14 cellular contexts compared by ENCODE assay signal in genomic region chr3:50608278-50608677, GRCh38. TPM values are rescaled to one million over a fixed set of nuclear protein-coding genes. Genes with fewer than 3 reads are reported as not detected.
DNase-seq lines count a peak whose midpoint lies in the region; ATAC-seq lines count a peak whose summit lies in the region.
"Had no signal": no experiment of that assay in that cellular context is flagged by ENCODE, and none has a peak within 500 bp of the region (broad histone marks: within the 10 kb centered on the region; RNA-seq: fewer than 3 reads in every experiment).

No MANE protein-coding gene starts in this region.

- peak overlapping the region; percentile 94 for H3K4me3 Mint-ChIP-seq in activated T-cell treated with anti-CD3 and anti-CD28 coated beads, Interleukin-2, amount 50 U/mL, for 4 hours
- H3K4me3 Mint-ChIP-seq in immature natural killer cell: peak overlapping the region; percentile 92 to 97 (median 94)
- peak overlapping the region; percentile 99 for H3K4me3 Mint-ChIP-seq in stimulated activated naive CD8-positive, alpha-beta T cell treated with anti-CD3 and anti-CD28 coated beads, Interleukin-15, Interleukin-2, amounts not matched to agents 100 ng/mL and 50 ng/mL, for 24 hours
- H3K4me3 Mint-ChIP-seq: nephron progenitor cell had no signal

- DNase-seq in activated T-cell treated with anti-CD3 and anti-CD28 coated beads, Interleukin-2, amount 50 U/mL, for 4 hours: no peak
- no peak for DNase-seq in activated T-cell treated with anti-CD3 and anti-CD28 coated beads for 4 hours
- peak; percentile 38 to 52 for DNase-seq in activated CD4-positive, alpha-beta T cell treated with anti-CD3 and anti-CD28 coated beads, Interleukin-2, amount 50 U/mL, for 48 hours
- DNase-seq in immature natural killer cell: no peak
- no peak for DNase-seq in hepatic stellate cell (ENCODE audit: low spot score)
- no peak for DNase-seq in activated effector memory CD4-positive, alpha-beta T cell treated with anti-CD3 and anti-CD28 coated beads, Interleukin-2, amount 50 U/mL, for 16 hours
- DNase-seq: activated CD4-positive, CD25-positive, alpha-beta regulatory T cell; DMS153; head of caudate nucleus; NCI-H1417 treated with DMSO at 0.1 percent for 48 hours; NCI-H510A; nephron progenitor cell had no signal

- H3K27me3 Mint-ChIP-seq in activated T-cell treated with anti-CD3 and anti-CD28 coated beads, Interleukin-2, amount 50 U/mL, for 4 hours (ENCODE audit: low read depth): no peaks in the 10 kb centered on the region
- H3K27me3 Mint-ChIP-seq in immature natural killer cell (ENCODE audit: low read depth in 3 of 3): peaks cover 0 to 8% (median 0%) of the 10 kb centered on the region in 3 donors
- H3K27me3 Mint-ChIP-seq in stimulated activated naive CD8-positive, alpha-beta T cell treated with anti-CD3 and anti-CD28 coated beads, Interleukin-15, Interleukin-2, amounts not matched to agents 100 ng/mL and 50 ng/mL, for 24 hours: no peaks in the 10 kb centered on the region

- peaks cover 74% of the 10 kb centered on the region for H3K36me3 Mint-ChIP-seq in activated T-cell treated with anti-CD3 and anti-CD28 coated beads, Interleukin-2, amount 50 U/mL, for 4 hours (ENCODE audit: insufficient read depth)
- H3K36me3 Mint-ChIP-seq in immature natural killer cell: peaks cover 35 to 47% (median 41%) of the 10 kb centered on the region in 3 donors
- peaks cover 93% of the 10 kb centered on the region for H3K36me3 Mint-ChIP-seq in stimulated activated naive CD8-positive, alpha-beta T cell treated with anti-CD3 and anti-CD28 coated beads, Interleukin-15, Interleukin-2, amounts not matched to agents 100 ng/mL and 50 ng/mL, for 24 hours (ENCODE audit: low read depth)

- no peaks in the 10 kb centered on the region for H3K9me3 Mint-ChIP-seq in activated T-cell treated with anti-CD3 and anti-CD28 coated beads, Interleukin-2, amount 50 U/mL, for 4 hours
- H3K9me3 Mint-ChIP-seq in immature natural killer cell: no peaks in the 10 kb centered on the region
- no peaks in the 10 kb centered on the region for H3K9me3 Mint-ChIP-seq in stimulated activated naive CD8-positive, alpha-beta T cell treated with anti-CD3 and anti-CD28 coated beads, Interleukin-15, Interleukin-2, amounts not matched to agents 100 ng/mL and 50 ng/mL, for 24 hours
- H3K9me3 Mint-ChIP-seq: nephron progenitor cell had no signal

- H3K27ac Mint-ChIP-seq in immature natural killer cell: peak overlapping the region; percentile 64 to 95 (median 92)
- peak overlapping the region; percentile 100 for H3K27ac Mint-ChIP-seq in stimulated activated naive CD8-positive, alpha-beta T cell treated with anti-CD3 and anti-CD28 coated beads, Interleukin-15, Interleukin-2, amounts not matched to agents 100 ng/mL and 50 ng/mL, for 24 hours
- H3K27ac Mint-ChIP-seq: nephron progenitor cell had no signal

- H3K4me1 Mint-ChIP-seq in activated T-cell treated with anti-CD3 and anti-CD28 coated beads, Interleukin-2, amount 50 U/mL, for 4 hours (ENCODE audit: low read depth): peaks cover 52% of the 10 kb centered on the region
- peaks cover 92 to 94% of the 10 kb centered on the region in 2 donors for H3K4me1 Mint-ChIP-seq in immature natural killer cell
- H3K4me1 Mint-ChIP-seq in stimulated activated naive CD8-positive, alpha-beta T cell treated with anti-CD3 and anti-CD28 coated beads, Interleukin-15, Interleukin-2, amounts not matched to agents 100 ng/mL and 50 ng/mL, for 24 hours (ENCODE audit: low read depth): peaks cover 61% of the 10 kb centered on the region

- no peak for ATAC-seq in activated T-cell treated with anti-CD3 and anti-CD28 coated beads, Interleukin-2, amount 50 U/mL, for 4 hours
- ATAC-seq in HG02759 (IDR thresholded peaks at IDR 0.05; ENCODE audit: unreplicated experiment): no peak

RNA-seq across cellular contexts. Expression of gene CISH, which starts 3.3 kb away (rescaled TPM):
- 100 to 1,000 TPM; 223 to 268 (median 229) TPM for total RNA-seq in activated T-cell treated with anti-CD3 and anti-CD28 coated beads, Interleukin-2, amount 50 U/mL, for 4 hours
- 10 to 100 TPM in 1 of 3 donors, 1 to 10 TPM in 2; 4.5 to 23.2 (median 7.3) TPM for polyA plus RNA-seq in immature natural killer cell

RNA-seq across cellular contexts. Expression of gene MAPKAPK3, which starts 8.7 kb away (rescaled TPM):
- total RNA-seq in activated T-cell treated with anti-CD3 and anti-CD28 coated beads, Interleukin-2, amount 50 U/mL, for 4 hours: 100 to 1,000 TPM; 174 to 225 (median 210) TPM
- 10 to 100 TPM; 57.2 to 92.0 (median 91.2) TPM for polyA plus RNA-seq in immature natural killer cell

RNA-seq across cellular contexts. Expression of gene HEMK1, which starts 39.0 kb away (rescaled TPM):
- 10 to 100 TPM; 26.8 to 31.1 (median 27.4) TPM for total RNA-seq in activated T-cell treated with anti-CD3 and anti-CD28 coated beads, Interleukin-2, amount 50 U/mL, for 4 hours
- 10 to 100 TPM; 18.3 to 54.9 (median 29.7) TPM for polyA plus RNA-seq in immature natural killer cell

RNA-seq across cellular contexts. Expression of gene C3orf18, which starts 40.7 kb away (rescaled TPM):
- 10 to 100 TPM in 1 of 3 donors, 1 to 10 TPM in 2; 6.7 to 11.2 (median 9.0) TPM for total RNA-seq in activated T-cell treated with anti-CD3 and anti-CD28 coated beads, Interleukin-2, amount 50 U/mL, for 4 hours
- polyA plus RNA-seq in immature natural killer cell: 10 to 100 TPM in 2 of 3 donors, 1 to 10 TPM in 1; 8.8 to 28.8 (median 11.5) TPM

Comparison
In these comparisons a context has a peak if more than half of its experiments do, and no peak if none do; other contexts are left out.
1. DNase-seq: peak in activated CD4-positive, alpha-beta T cell treated with anti-CD3 and anti-CD28 coated beads, Interleukin-2, amount 50 U/mL, for 48 hours (2 of 2); none in activated T-cell treated with anti-CD3 and anti-CD28 coated beads, Interleukin-2, amount 50 U/mL, for 4 hours (single experiment), activated T-cell treated with anti-CD3 and anti-CD28 coated beads for 4 hours (single experiment), immature natural killer cell (0 of 3), hepatic stellate cell (single experiment) and activated effector memory CD4-positive, alpha-beta T cell treated with anti-CD3 and anti-CD28 coated beads, Interleukin-2, amount 50 U/mL, for 16 hours (single experiment).
2. Peak in every context shown above with its lines, with median percentiles within 50 percentile points of each other: H3K4me3 Mint-ChIP-seq.